In genomic region chr11:46808804-46809431, GRCh38 we compare ENCODE assay signal across 1 cellular context.
TF ChIP-seq lines count a peak whose summit lies in the region.

No MANE protein-coding gene starts in this region.

TF ChIP-seq in IMR-90, 13 proteins besides CTCF, POLR2A, EP300 and RAD21:
- TF ChIP-seq, protein P1, sequence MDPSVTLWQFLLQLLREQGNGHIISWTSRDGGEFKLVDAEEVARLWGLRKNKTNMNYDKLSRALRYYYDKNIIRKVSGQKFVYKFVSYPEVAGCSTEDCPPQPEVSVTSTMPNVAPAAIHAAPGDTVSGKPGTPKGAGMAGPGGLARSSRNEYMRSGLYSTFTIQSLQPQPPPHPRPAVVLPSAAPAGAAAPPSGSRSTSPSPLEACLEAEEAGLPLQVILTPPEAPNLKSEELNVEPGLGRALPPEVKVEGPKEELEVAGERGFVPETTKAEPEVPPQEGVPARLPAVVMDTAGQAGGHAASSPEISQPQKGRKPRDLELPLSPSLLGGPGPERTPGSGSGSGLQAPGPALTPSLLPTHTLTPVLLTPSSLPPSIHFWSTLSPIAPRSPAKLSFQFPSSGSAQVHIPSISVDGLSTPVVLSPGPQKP (IDR thresholded peaks at IDR 0.05; ENCODE audit: borderline replicate concordance, low read depth, low read length): no peak
- TF ChIP-seq FOS (IDR thresholded peaks at IDR 0.05; ENCODE audit: low read depth, low read length) (no peak), BHLHE40 (IDR thresholded peaks at IDR 0.05; ENCODE audit: low read depth, low read length) (no peak), MAZ (IDR thresholded peaks at IDR 0.05; ENCODE audit: borderline replicate concordance, low read depth, low read length) (no peak), RFX5 (IDR thresholded peaks at IDR 0.05; ENCODE audit: low read depth, low read length) (no peak), CEBPB (IDR thresholded peaks at IDR 0.05; ENCODE audit: low read depth, low read length) (no peak), MAFK (IDR thresholded peaks at IDR 0.05; ENCODE audit: low read depth, low read length) (no peak), RCOR1 (IDR thresholded peaks at IDR 0.05; ENCODE audit: insufficient replicate concordance, low read length) (no peak), MXI1 (IDR thresholded peaks at IDR 0.05; ENCODE audit: borderline replicate concordance, low read depth, low read length) (no peak), NFE2L2 (IDR thresholded peaks at IDR 0.05; ENCODE audit: low read depth, low read length) (no peak), SMC3 (IDR thresholded peaks at IDR 0.05; ENCODE audit: low read depth, low read length) (no peak)
